In the genomic region with DNA sequence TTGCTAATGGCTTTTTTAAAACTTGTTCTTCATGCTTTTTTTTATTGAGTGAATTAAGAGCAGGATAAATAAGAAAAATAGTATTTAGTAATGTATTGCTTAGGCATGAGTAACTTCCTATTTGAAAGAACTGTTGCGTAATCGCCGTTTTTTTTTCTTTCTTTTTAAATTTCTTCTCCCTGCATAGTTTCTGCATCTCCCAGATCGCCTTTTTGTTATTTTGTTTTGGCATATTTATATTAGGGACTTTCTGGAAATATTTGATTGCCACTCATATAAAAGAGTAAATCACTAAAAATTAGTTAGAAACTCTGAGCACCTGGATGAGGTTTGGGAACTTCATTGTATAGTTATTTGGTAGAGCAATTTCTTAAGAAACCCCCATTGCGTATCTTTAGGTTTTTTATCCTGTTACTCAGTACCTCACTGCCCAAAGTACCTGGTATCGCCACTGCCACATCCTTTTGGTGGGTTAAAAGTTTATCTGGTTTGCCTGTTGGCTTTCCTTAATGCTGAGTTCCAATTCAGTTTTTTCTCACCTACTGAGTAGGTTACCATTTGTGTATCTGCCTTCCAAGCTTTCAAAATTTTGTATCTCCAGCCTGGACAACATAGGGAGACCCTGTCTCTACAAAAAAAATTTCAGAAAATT, we compare ENCODE assay signal across 10 cellular contexts. TPM values are rescaled to one million over a fixed set of nuclear protein-coding genes. Genes with fewer than 3 reads are reported as not detected.
DNase-seq lines count a peak whose midpoint lies in the region; ATAC-seq and TF ChIP-seq lines count a peak whose summit lies in the region.
"Had no signal": no experiment of that assay in that cellular context is flagged by ENCODE, and none has a peak within 500 bp of the region (broad histone marks: within the 10 kb centered on the region; RNA-seq: fewer than 3 reads in every experiment).

No MANE protein-coding gene starts in this region.

- peaks cover 38% of the 10 kb centered on the region for H3K36me3 Mint-ChIP-seq in T-helper 1 cell treated with Interleukin-12 subunit alpha and Interleukin-12 subunit beta and Interleukin-4 antibody, amounts not matched to agents 30 μg/mL and 1 μg/mL, for 36 hours (ENCODE audit: low read depth)
- peaks cover 44 to 48% of the 10 kb centered on the region in 2 donors for H3K36me3 Mint-ChIP-seq in stimulated activated naive B cell treated with anti-CD40 and anti-IgM and Interleukin-4, amounts not matched to agents 10 μg/mL and 1 μg/mL and 100 μg/mL, for 72 hours

- H3K4me1 ChIP-seq in heart left ventricle (peaks cover 0 to 43% (median 1%) of the 10 kb centered on the region in 12 donors), right cardiac atrium (ENCODE audit: control insufficient read depth, insufficient read depth, low read length) (no peaks in the 10 kb centered on the region), upper lobe of left lung (peaks cover 7 to 17% (median 14%) of the 10 kb centered on the region in 4 donors)

- peak overlapping the region; percentile 50 for H3K4me3 Mint-ChIP-seq in T-helper 1 cell treated with Interleukin-12 subunit alpha and Interleukin-12 subunit beta and Interleukin-4 antibody, amounts not matched to agents 30 μg/mL and 1 μg/mL, for 36 hours
- no peak overlapping the region for H3K4me3 Mint-ChIP-seq in stimulated activated naive B cell treated with anti-CD40 and anti-IgM and Interleukin-4, amounts not matched to agents 10 μg/mL and 1 μg/mL and 100 μg/mL, for 72 hours

- no peak for DNase-seq in heart left ventricle
- no peak for DNase-seq in right cardiac atrium
- peak; percentile 82 for DNase-seq in fibroblast of villous mesenchyme (ENCODE audit: low read depth)
- no peak for DNase-seq in upper lobe of left lung
- DNase-seq in stimulated activated naive B cell treated with anti-CD40 and anti-IgM and Interleukin-4, amounts not matched to agents 10 μg/mL and 1 μg/mL and 100 μg/mL, for 72 hours = no peak
- no peak for DNase-seq in SHP77 (lab: John Stamatoyannopoulos, UW)
- DNase-seq: DMS 273 treated with DMSO at 0.1 percent for 48 hours, naive B cell had no signal

- 55 to 66% (median 60%) methylated on average over 6 of the region's 6 CpGs for WGBS in heart left ventricle, 4 donors
- 62% methylated on average over 6 of the region's 6 CpGs for WGBS in right cardiac atrium
- 25 to 35% methylated on average over 6 of the region's 6 CpGs for WGBS in upper lobe of left lung, 2 donors

- H3K36me3 ChIP-seq in heart left ventricle (peaks cover 0 to 17% (median 11%) of the 10 kb centered on the region in 9 donors), upper lobe of left lung (peaks cover 0 to 8% (median 0%) of the 10 kb centered on the region in 4 donors)

- no peaks in the 10 kb centered on the region for H3K27me3 Mint-ChIP-seq in T-helper 1 cell treated with Interleukin-12 subunit alpha and Interleukin-12 subunit beta and Interleukin-4 antibody, amounts not matched to agents 30 μg/mL and 1 μg/mL, for 36 hours (ENCODE audit: low read depth)
- H3K27me3 Mint-ChIP-seq in stimulated activated naive B cell treated with anti-CD40 and anti-IgM and Interleukin-4, amounts not matched to agents 10 μg/mL and 1 μg/mL and 100 μg/mL, for 72 hours = no peaks in the 10 kb centered on the region
- H3K27me3 Mint-ChIP-seq: naive B cell had no signal

- TF ChIP-seq POLR2A in heart left ventricle (IDR thresholded peaks at IDR 0.05) (no peak), upper lobe of left lung (IDR thresholded peaks at IDR 0.05) (no peak)

- intact Hi-C loops in heart left ventricle (cut with DNase I) = no loop called here
- intact Hi-C loops in right cardiac atrium (cut with DNase I) = no loop called here

- H3K27ac ChIP-seq in heart left ventricle (peak overlapping the region in 9 of 12 donors; percentile 6 to 84 (median 33)), right cardiac atrium (ENCODE audit: low read length) (no peak overlapping the region), upper lobe of left lung (peak overlapping the region in 3 of 4 donors; percentile 40 to 71 (median 46))

- peak in 2 of 4 donors; percentile 36 to 49 for ATAC-seq in heart left ventricle
- ATAC-seq in right cardiac atrium = no peak
- ATAC-seq in upper lobe of left lung (ENCODE audit: low FRiP score in 2 of 2) = peak in 1 of 2 donors; percentile 69
- ATAC-seq in GM21360 (IDR thresholded peaks at IDR 0.05; ENCODE audit: unreplicated experiment) = no peak
- ATAC-seq in stimulated activated naive B cell treated with anti-CD40 and anti-IgM and Interleukin-4, amounts not matched to agents 10 μg/mL and 1 μg/mL and 100 μg/mL, for 72 hours (replicated peaks) = no peak

- peaks cover 26% of the 10 kb centered on the region for H3K9me3 Mint-ChIP-seq in T-helper 1 cell treated with Interleukin-12 subunit alpha and Interleukin-12 subunit beta and Interleukin-4 antibody, amounts not matched to agents 30 μg/mL and 1 μg/mL, for 36 hours
- H3K9me3 Mint-ChIP-seq in stimulated activated naive B cell treated with anti-CD40 and anti-IgM and Interleukin-4, amounts not matched to agents 10 μg/mL and 1 μg/mL and 100 μg/mL, for 72 hours = peaks cover 14 to 17% of the 10 kb centered on the region in 2 donors

- TF ChIP-seq EP300 in upper lobe of left lung (IDR thresholded peaks at IDR 0.05) = no peak

- H3K27me3 ChIP-seq in heart left ventricle = no peaks in the 10 kb centered on the region
- no peaks in the 10 kb centered on the region for H3K27me3 ChIP-seq in right cardiac atrium (ENCODE audit: control insufficient read depth, insufficient read depth)
- H3K27me3 ChIP-seq in upper lobe of left lung = no peaks in the 10 kb centered on the region

- no peak overlapping the region for H3K27ac Mint-ChIP-seq in T-helper 1 cell treated with Interleukin-12 subunit alpha and Interleukin-12 subunit beta and Interleukin-4 antibody, amounts not matched to agents 30 μg/mL and 1 μg/mL, for 36 hours
- H3K27ac Mint-ChIP-seq in stimulated activated naive B cell treated with anti-CD40 and anti-IgM and Interleukin-4, amounts not matched to agents 10 μg/mL and 1 μg/mL and 100 μg/mL, for 72 hours = no peak overlapping the region
- H3K27ac Mint-ChIP-seq: naive B cell had no signal

- peaks cover 0 to 19% (median 8%) of the 10 kb centered on the region in 12 donors for H3K9me3 ChIP-seq in heart left ventricle
- H3K9me3 ChIP-seq in right cardiac atrium (ENCODE audit: control insufficient read depth, low read length) = no peaks in the 10 kb centered on the region
- H3K9me3 ChIP-seq in upper lobe of left lung = peaks cover 0 to 6% (median 0%) of the 10 kb centered on the region in 4 donors

- no peak for TF ChIP-seq CTCF in heart left ventricle (IDR thresholded peaks at IDR 0.05)
- no peak for TF ChIP-seq CTCF in fibroblast of villous mesenchyme (IDR thresholded peaks at IDR 0.05; ENCODE audit: insufficient read depth, low read depth, low read length)
- TF ChIP-seq CTCF in upper lobe of left lung (IDR thresholded peaks at IDR 0.05) = no peak

- H3K4me1 Mint-ChIP-seq in T-helper 1 cell treated with Interleukin-12 subunit alpha and Interleukin-12 subunit beta and Interleukin-4 antibody, amounts not matched to agents 30 μg/mL and 1 μg/mL, for 36 hours (ENCODE audit: low read depth) = peaks cover 16% of the 10 kb centered on the region
- peaks cover 3 to 27% of the 10 kb centered on the region in 2 donors for H3K4me1 Mint-ChIP-seq in stimulated activated naive B cell treated with anti-CD40 and anti-IgM and Interleukin-4, amounts not matched to agents 10 μg/mL and 1 μg/mL and 100 μg/mL, for 72 hours

- H3K4me3 ChIP-seq in heart left ventricle (peak overlapping the region in 5 of 12 donors; percentile 15 to 32 (median 27)), right cardiac atrium (ENCODE audit: low read length) (no peak overlapping the region), fibroblast of villous mesenchyme (ENCODE audit: low read depth, low read length) (no peak overlapping the region), upper lobe of left lung (peak overlapping the region in 1 of 4 donors; percentile 15)

RNA-seq across cellular contexts. Expression of a gene that starts 36.2 kb away (rescaled TPM):
- total RNA-seq in heart left ventricle (10 to 100 TPM in 8 of 9 donors, 1 to 10 TPM in 1; 6.7 to 47.9 (median 16.6) TPM), right cardiac atrium (10 to 100 TPM; 11.5 to 17.4 (median 13.6) TPM), fibroblast of villous mesenchyme (10.3 and 16.4 TPM in 2 replicates), upper lobe of left lung (10 to 100 TPM; 13.8 to 46.1 (median 19.0) TPM)
- polyA plus RNA-seq in heart left ventricle (10 to 100 TPM in 1 of 2 donors, 1 to 10 TPM in 1; 9.8 to 17.0 TPM), right cardiac atrium (14.3 TPM)
